15 cellular contexts compared by ENCODE assay signal in the genomic region with DNA sequence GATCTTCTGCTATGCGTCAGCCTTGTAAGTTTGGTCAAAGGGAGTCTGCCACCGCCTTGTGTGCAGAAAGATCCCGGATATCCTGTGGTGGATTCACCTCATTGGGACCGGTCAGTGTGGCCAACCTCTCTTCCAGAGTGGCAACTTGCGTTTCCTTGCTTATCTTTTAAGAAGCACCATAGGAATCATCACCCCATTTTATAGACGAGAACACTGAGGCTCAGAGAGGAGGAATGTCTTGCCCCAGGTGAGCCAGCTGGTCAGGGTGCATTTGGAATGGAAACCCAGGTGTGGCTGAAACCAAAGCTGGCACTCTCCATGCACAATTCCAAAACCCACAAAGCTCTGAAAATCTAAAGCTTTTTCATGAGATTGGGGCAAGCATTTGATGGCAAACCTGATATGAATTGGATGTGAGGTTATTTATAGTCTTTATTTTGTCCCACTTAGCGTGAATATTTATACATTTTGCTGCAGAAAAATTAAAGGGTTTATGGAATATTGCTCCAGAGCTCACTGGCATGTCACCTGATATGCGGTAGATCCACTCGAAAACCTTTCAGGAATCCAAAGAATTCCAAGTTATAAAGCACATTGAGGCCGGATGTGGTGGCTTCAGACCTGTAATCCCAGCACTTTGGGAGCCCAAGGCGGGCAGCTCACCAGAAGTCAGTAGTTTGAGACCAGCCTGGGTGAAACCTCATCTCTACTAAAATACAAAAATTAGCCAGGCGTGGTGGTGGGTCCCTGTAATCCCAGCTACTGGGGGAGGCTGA. TPM values are rescaled to one million over a fixed set of nuclear protein-coding genes. Genes with fewer than 3 reads are reported as not detected.
DNase-seq lines count a peak whose midpoint lies in the region; ATAC-seq, FAIRE-seq and TF ChIP-seq lines count a peak whose summit lies in the region.
"Had no signal": no experiment of that assay in that cellular context is flagged by ENCODE, and none has a peak within 500 bp of the region (broad histone marks: within the 10 kb centered on the region; RNA-seq: fewer than 3 reads in every experiment).

No MANE protein-coding gene starts in this region.

- H3K9ac ChIP-seq in skeletal muscle satellite cell (ENCODE audit: low read depth, low read length), result peak overlapping the region; percentile 41

- no peaks in the 10 kb centered on the region for H3K9me3 Mint-ChIP-seq in activated CD8-positive, alpha-beta T cell treated with anti-CD3 and anti-CD28 coated beads for 36 hours
- H3K9me3 Mint-ChIP-seq in activated CD8-positive, alpha-beta T cell treated with anti-CD3 and anti-CD28 coated beads, Interleukin-2, amount 10 ng/mL, durations not matched to agents 7 days and 5 days (ENCODE audit: insufficient read depth), result no peaks in the 10 kb centered on the region
- H3K9me3 Mint-ChIP-seq: CD8-positive, alpha-beta memory T cell had no signal

- intact Hi-C loops in activated CD8-positive, alpha-beta T cell treated with anti-CD3 and anti-CD28 coated beads for 36 hours (cut with micrococcal nuclease), result no loop called here

- peaks cover 13% of the 10 kb centered on the region for H3K4me1 Mint-ChIP-seq in activated CD8-positive, alpha-beta T cell treated with anti-CD3 and anti-CD28 coated beads for 36 hours (ENCODE audit: low read depth)
- H3K4me1 Mint-ChIP-seq in activated CD8-positive, alpha-beta T cell treated with anti-CD3 and anti-CD28 coated beads, Interleukin-2, amount 10 ng/mL, durations not matched to agents 7 days and 5 days (ENCODE audit: low read depth), result peaks cover 27% of the 10 kb centered on the region

- H3K4me3 Mint-ChIP-seq in activated CD8-positive, alpha-beta T cell treated with anti-CD3 and anti-CD28 coated beads for 36 hours, result no peak overlapping the region
- H3K4me3 Mint-ChIP-seq in activated CD8-positive, alpha-beta T cell treated with anti-CD3 and anti-CD28 coated beads, Interleukin-2, amount 10 ng/mL, durations not matched to agents 7 days and 5 days, result no peak overlapping the region
- H3K4me3 Mint-ChIP-seq: CD8-positive, alpha-beta memory T cell had no signal

- H3K27me3 ChIP-seq in skeletal muscle satellite cell (ENCODE audit: control insufficient read depth, insufficient read depth, low read length), result peaks cover 19% of the 10 kb centered on the region

- peak; percentile 95 for FAIRE-seq in RCC 7860 (lab: Jason Lieb, UNC)

- H3K27ac Mint-ChIP-seq in activated CD8-positive, alpha-beta T cell treated with anti-CD3 and anti-CD28 coated beads for 36 hours, result peak overlapping the region; percentile 30
- no peak overlapping the region for H3K27ac Mint-ChIP-seq in activated CD8-positive, alpha-beta T cell treated with anti-CD3 and anti-CD28 coated beads, Interleukin-2, amount 10 ng/mL, durations not matched to agents 7 days and 5 days

- POLR2A ChIA-PET in activated CD8-positive, alpha-beta T cell treated with anti-CD3 and anti-CD28 coated beads for 36 hours (lab: Charles Lee), result interaction anchor here (4.5 kb wide), 1 partner anchor 12 kb away, joined by 31 read pairs; a partner anchor contains a TSS
- POLR2A ChIA-PET in activated CD8-positive, alpha-beta T cell treated with anti-CD3 and anti-CD28 coated beads, Interleukin-2, amount 10 ng/mL, durations not matched to agents 7 days and 5 days (lab: Charles Lee), result interaction anchor here (1.2 kb wide), 1 partner anchor 12 kb away, joined by 5 read pairs; a partner anchor contains a TSS

- CTCF ChIA-PET in activated CD8-positive, alpha-beta T cell treated with anti-CD3 and anti-CD28 coated beads for 36 hours (lab: Charles Lee), result interaction anchor here (1.5 kb wide), 1 partner anchor 11 kb away, joined by 3 read pairs; no protein-coding TSS in a partner anchor
- CTCF ChIA-PET in activated CD8-positive, alpha-beta T cell treated with anti-CD3 and anti-CD28 coated beads, Interleukin-2, amount 10 ng/mL, durations not matched to agents 7 days and 5 days (lab: Charles Lee), result no interaction called here

- H3K36me3 Mint-ChIP-seq in activated CD8-positive, alpha-beta T cell treated with anti-CD3 and anti-CD28 coated beads for 36 hours (ENCODE audit: low read depth), result no peaks in the 10 kb centered on the region
- no peaks in the 10 kb centered on the region for H3K36me3 Mint-ChIP-seq in activated CD8-positive, alpha-beta T cell treated with anti-CD3 and anti-CD28 coated beads, Interleukin-2, amount 10 ng/mL, durations not matched to agents 7 days and 5 days (ENCODE audit: low read depth)

- no peaks in the 10 kb centered on the region for H3K36me3 ChIP-seq in skeletal muscle satellite cell (ENCODE audit: insufficient read depth, low read length)
- H3K36me3 ChIP-seq: transverse colon had no signal

- H3K27me3 Mint-ChIP-seq in activated CD8-positive, alpha-beta T cell treated with anti-CD3 and anti-CD28 coated beads for 36 hours, result peaks cover 2% of the 10 kb centered on the region
- no peaks in the 10 kb centered on the region for H3K27me3 Mint-ChIP-seq in activated CD8-positive, alpha-beta T cell treated with anti-CD3 and anti-CD28 coated beads, Interleukin-2, amount 10 ng/mL, durations not matched to agents 7 days and 5 days (ENCODE audit: low read depth)

- TF ChIP-seq CTCF in activated CD8-positive, alpha-beta T cell treated with anti-CD3 and anti-CD28 coated beads for 36 hours (IDR thresholded peaks at IDR 0.05), result no peak

- no peak for ATAC-seq in activated CD8-positive, alpha-beta T cell treated with anti-CD3 and anti-CD28 coated beads for 36 hours
- ATAC-seq in activated CD8-positive, alpha-beta T cell treated with anti-CD3 and anti-CD28 coated beads, Interleukin-2, amount 10 ng/mL, durations not matched to agents 7 days and 5 days, result no peak
- ATAC-seq: right cardiac atrium had no signal

- no peaks in the 10 kb centered on the region for H3K9me3 ChIP-seq in skeletal muscle satellite cell (replicated peaks; ENCODE audit: low read length)
- H3K9me3 ChIP-seq: transverse colon had no signal

- H3K4me1 ChIP-seq in skeletal muscle satellite cell (ENCODE audit: control insufficient read depth, insufficient read depth, low read length), result peaks cover 19% of the 10 kb centered on the region
- H3K4me1 ChIP-seq: transverse colon had no signal

- DNase-seq in activated CD8-positive, alpha-beta T cell treated with anti-CD3 and anti-CD28 coated beads for 36 hours, result no peak
- no peak for DNase-seq in activated CD8-positive, alpha-beta T cell treated with anti-CD3 and anti-CD28 coated beads, Interleukin-2, amount 10 ng/mL, durations not matched to agents 7 days and 5 days
- DNase-seq in RCC 7860 (ENCODE audit: low spot score) (peak; percentile 92), epithelial cell of prostate (ENCODE audit: low read depth, low spot score) (no peak), GF-D8 (lab: John Stamatoyannopoulos, UW) (no peak), HUDEP-2 (lab: John Stamatoyannopoulos, UW; ENCODE audit: unreplicated experiment in 76 of 76) (no peak), retina (no peak)
- DNase-seq: amniotic stem cell; CD8-positive, alpha-beta memory T cell; NCI-H1092; right cardiac atrium; stimulated activated CD4-positive, alpha-beta T cell treated with anti-CD3 and anti-CD28 coated beads, Interleukin-4, amount 100 ng/mL, for 24 hours; transverse colon had no signal

- no peak overlapping the region for H3K4me3 ChIP-seq in skeletal muscle satellite cell (ENCODE audit: low read length)
- H3K4me3 ChIP-seq: lung, transverse colon had no signal

- no peak overlapping the region for H3K4me2 ChIP-seq in skeletal muscle satellite cell (ENCODE audit: low read length)

- peak overlapping the region; percentile 92 for H3K27ac ChIP-seq in epithelial cell of prostate

RNA-seq across cellular contexts. Expression of a gene that starts 12.1 kb away (rescaled TPM):
- total RNA-seq in activated CD8-positive, alpha-beta T cell treated with anti-CD3 and anti-CD28 coated beads for 36 hours, result 100 to 1,000 TPM; 389 to 392 TPM
- total RNA-seq in activated CD8-positive, alpha-beta T cell treated with anti-CD3 and anti-CD28 coated beads, Interleukin-2, amount 10 ng/mL, durations not matched to agents 7 days and 5 days, result 100 to 1,000 TPM; 186 to 190 TPM
- total RNA-seq in skeletal muscle satellite cell (2012; rRNA removed), result 463 and 502 TPM in 2 replicates

RNA-seq across cellular contexts. Expression of a gene that starts 34.2 kb away (rescaled TPM):
- total RNA-seq in activated CD8-positive, alpha-beta T cell treated with anti-CD3 and anti-CD28 coated beads for 36 hours, result 10 to 100 TPM; 16.7 to 17.5 TPM
- total RNA-seq in activated CD8-positive, alpha-beta T cell treated with anti-CD3 and anti-CD28 coated beads, Interleukin-2, amount 10 ng/mL, durations not matched to agents 7 days and 5 days, result 10 to 100 TPM; 19.0 to 20.3 TPM
- 8.7 and 11.7 TPM in 2 replicates for total RNA-seq in skeletal muscle satellite cell (2012; rRNA removed)

RNA-seq across cellular contexts. Expression of a gene that starts 59.6 kb away (rescaled TPM):
- total RNA-seq in activated CD8-positive, alpha-beta T cell treated with anti-CD3 and anti-CD28 coated beads for 36 hours, result 100 to 1,000 TPM in 1 of 2 experiments, 10 to 100 TPM in 1; 96.5 to 101 TPM
- total RNA-seq in activated CD8-positive, alpha-beta T cell treated with anti-CD3 and anti-CD28 coated beads, Interleukin-2, amount 10 ng/mL, durations not matched to agents 7 days and 5 days, result 10 to 100 TPM; 74.1 to 78.4 TPM
- total RNA-seq in skeletal muscle satellite cell (2012; rRNA removed), result 23.1 and 36.3 TPM in 2 replicates
